In the genomic region with DNA sequence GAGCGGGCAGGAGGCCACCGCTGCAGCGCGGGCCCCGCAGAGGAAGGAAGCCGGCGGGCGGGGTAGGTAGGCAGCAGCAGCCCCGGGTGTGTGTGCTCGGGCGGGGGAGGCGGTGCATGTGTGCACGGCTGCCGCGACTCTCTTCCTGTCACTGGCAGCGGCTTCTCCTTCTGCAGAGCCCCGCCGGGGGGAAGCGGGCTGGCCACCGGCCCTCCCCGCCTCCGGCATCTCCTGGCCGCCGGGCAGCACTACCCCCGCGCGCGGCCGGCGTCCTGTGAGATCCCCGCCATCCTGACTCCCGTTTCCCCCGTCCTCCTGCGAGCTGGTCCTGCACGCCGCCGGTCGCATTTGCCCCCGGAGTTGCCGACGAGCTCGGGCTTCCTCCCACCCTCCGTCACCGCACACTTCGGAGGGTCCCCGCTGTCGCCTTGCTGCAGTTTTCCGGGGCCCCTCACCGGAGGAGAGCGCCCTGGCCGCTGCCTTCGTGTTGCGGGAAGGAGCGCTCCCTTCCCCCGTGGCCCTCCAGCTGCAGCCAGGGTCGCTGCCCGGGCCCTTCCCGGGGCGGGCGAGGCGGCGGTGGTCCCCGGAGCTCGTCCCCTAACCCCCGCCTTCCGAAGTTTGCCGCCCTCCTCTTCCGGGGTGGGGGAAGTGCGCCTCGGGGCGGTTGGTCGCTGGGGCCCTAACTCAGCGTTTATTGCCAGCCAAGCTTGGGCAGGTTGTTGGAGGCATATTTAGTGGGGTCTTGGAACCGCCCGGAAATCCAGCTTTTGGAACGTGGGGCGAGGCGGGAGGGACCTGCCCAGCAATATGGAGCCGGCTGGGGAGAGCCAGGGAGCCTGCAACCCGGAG, we compare ENCODE assay signal across 8 cellular contexts. TPM values are rescaled to one million over a fixed set of nuclear protein-coding genes. Genes with fewer than 3 reads are reported as not detected.
DNase-seq lines count a peak whose midpoint lies in the region; ATAC-seq and TF ChIP-seq lines count a peak whose summit lies in the region.

No MANE protein-coding gene starts in this region.

- H3K36me3 ChIP-seq in mammary epithelial cell (ENCODE audit: insufficient read depth, low read length) = no peaks in the 10 kb centered on the region

- H3K9ac ChIP-seq in mammary epithelial cell (ENCODE audit: insufficient read depth, low read length) = peak overlapping the region; percentile 74

- no TSS peak for BruUV-seq in mammary epithelial cell (replicated peaks; lab: Mats Ljungman, UMichigan)

- intact Hi-C loops in mammary epithelial cell (cut with micrococcal nuclease) = loop anchor here (1.0 to 10.0 kb wide), 6 partner anchors 9 to 968 kb away; no protein-coding TSS in a partner anchor

- peaks cover 6% of the 10 kb centered on the region for H4K20me1 ChIP-seq in mammary epithelial cell (ENCODE audit: insufficient read depth, low read length)

- ATAC-seq in GM18505 (IDR thresholded peaks at IDR 0.05; ENCODE audit: unreplicated experiment) (peak; percentile 49), HG02763 (IDR thresholded peaks at IDR 0.05; ENCODE audit: unreplicated experiment) (peak; percentile 43)

- peak overlapping the region; percentile 88 to 97 (median 91) for H3K4me3 ChIP-seq in mammary epithelial cell (replicated peaks in 1 of 3; ENCODE audit: insufficient read depth in 1 of 3, low read depth in 2 of 3, low read length in 3 of 3)

- H3K4me1 ChIP-seq in mammary epithelial cell (ENCODE audit: insufficient read depth, low read length) = peaks cover 23% of the 10 kb centered on the region

- H3K9me3 ChIP-seq in mammary epithelial cell (replicated peaks; ENCODE audit: insufficient read depth, low read length) = no peaks in the 10 kb centered on the region

- H3K4me2 ChIP-seq in mammary epithelial cell (ENCODE audit: insufficient read depth, low read depth, low read length) = peak overlapping the region; percentile 89

- TF ChIP-seq CTCF in VCaP (conservative IDR thresholded peaks at IDR 0.05) (no peak), mammary epithelial cell (conservative IDR thresholded peaks at IDR 0.05 in 1 of 2, IDR thresholded peaks at IDR 0.05 in 1 of 2; ENCODE audit: extremely low read depth in 1 of 2, insufficient read depth in 1 of 2, low read depth in 1 of 2, low read length in 2 of 2) (no peak)

- peak; percentile 87 for DNase-seq in NCI-H146 (lab: John Stamatoyannopoulos, UW)
- no peak for DNase-seq in mammary epithelial cell
- DNase-seq in left kidney (ENCODE audit: low read depth, low spot score) = peak; percentile 91
- DNase-seq in stimulated activated CD4-positive, alpha-beta T cell treated with anti-CD3 and anti-CD28 coated beads, Interleukin-4, amount 100 ng/mL, for 4 hours = peak; percentile 52 to 76
- no peak for DNase-seq in cortex of kidney (lab: John Stamatoyannopoulos, UW)

- H3K27ac ChIP-seq in VCaP (peak overlapping the region; percentile 98), mammary epithelial cell (ENCODE audit: insufficient read depth, low read depth, low read length) (peak overlapping the region; percentile 61)

- dilution Hi-C loops in mammary epithelial cell (cut with HindIII; ENCODE audit: low sequenced_read_pairs) = no loop called here

- no peaks in the 10 kb centered on the region for H3K27me3 ChIP-seq in mammary epithelial cell (ENCODE audit: insufficient read depth, low read length)

- in situ Hi-C loops in mammary epithelial cell (cut with MboI; ENCODE audit: low sequenced_read_pairs in 2 of 2) = no loop called here

- WGBS in mammary epithelial cell (ENCODE audit: low coverage, missing lambda C conversion rate) = 3% methylated on average over 32 of the region's 80 CpGs

- H2AFZ ChIP-seq in mammary epithelial cell (ENCODE audit: low read depth, low read length) = peak overlapping the region; percentile 70

- CTCF ChIA-PET in mammary epithelial cell (lab: Charles Lee; ENCODE audit: low non-redundant PET) = interaction anchor here (0.6 to 0.7 kb wide), 2 partner anchors 56 to 1003 kb away, joined by 3 read pairs; no protein-coding TSS in a partner anchor

- peaks cover 56% of the 10 kb centered on the region for H3K79me2 ChIP-seq in mammary epithelial cell (ENCODE audit: insufficient read depth, low read length)

- TF ChIP-seq POLR2A in GM18505 (IDR thresholded peaks at IDR 0.05; ENCODE audit: borderline replicate concordance, extremely low read depth, insufficient read depth, insufficient read length) = no peak

RNA-seq across cellular contexts. Expression of gene PIK3R1, which starts 0.6 kb away (rescaled TPM):
- 100 to 1,000 TPM in 1 of 2 donors, 10 to 100 TPM in 1; 74.3 to 195 TPM for total RNA-seq in mammary epithelial cell
- 11.1 TPM for polyA plus RNA-seq in mammary epithelial cell
- polyA minus RNA-seq in mammary epithelial cell = 96.6 TPM

Comparison
In these comparisons a context has a peak if more than half of its experiments do, and no peak if none do; other contexts are left out.
1. DNase-seq: peak in NCI-H146 (single experiment), left kidney (single experiment) and stimulated activated CD4-positive, alpha-beta T cell treated with anti-CD3 and anti-CD28 coated beads, Interleukin-4, amount 100 ng/mL, for 4 hours (2 of 2); none in mammary epithelial cell (single experiment) and cortex of kidney (single experiment).